Comparison of ENCODE assay signal across 8 cellular contexts in the genomic region with DNA sequence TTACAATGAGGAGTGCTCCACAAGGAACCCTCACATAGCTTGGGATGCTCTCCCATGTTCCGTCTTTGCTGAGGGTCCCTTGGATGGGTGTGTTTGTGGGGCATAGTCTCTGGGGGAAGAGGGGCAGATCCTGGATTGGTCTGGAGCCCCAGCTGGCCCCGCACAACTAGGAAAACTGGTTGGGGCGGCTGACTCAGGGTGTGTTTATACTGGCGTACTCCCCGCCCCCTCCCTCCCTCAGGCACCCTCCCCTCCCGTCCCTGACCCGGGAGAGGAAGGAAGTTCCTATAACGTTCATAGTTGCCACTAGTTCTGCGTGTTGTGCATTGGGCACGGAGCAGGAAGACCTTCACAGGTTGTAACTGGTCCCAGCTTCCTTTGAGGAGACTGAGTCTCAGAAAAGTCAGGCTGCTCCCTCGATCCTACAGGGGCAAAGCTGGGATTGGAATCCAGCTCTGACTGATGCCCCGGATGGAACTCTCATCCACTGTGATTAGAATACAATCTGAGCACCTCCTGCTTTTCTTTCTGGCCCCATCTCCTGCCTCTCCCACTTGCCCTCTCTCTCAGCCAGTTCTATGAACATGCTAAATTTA. TPM values are rescaled to one million over a fixed set of nuclear protein-coding genes. Genes with fewer than 3 reads are reported as not detected.
DNase-seq lines count a peak whose midpoint lies in the region; ATAC-seq and TF ChIP-seq lines count a peak whose summit lies in the region.

No MANE protein-coding gene starts in this region.

- no peak overlapping the region for H3K9ac ChIP-seq in Karpas-422 (ENCODE audit: low read length)

- peaks cover 14 to 22% of the 10 kb centered on the region in 2 donors for H3K4me1 ChIP-seq in adrenal gland (replicated peaks in 1 of 2)
- H3K4me1 ChIP-seq in hepatocyte (ENCODE audit: insufficient read depth), result peaks cover 26% of the 10 kb centered on the region
- peaks cover 3% of the 10 kb centered on the region for H3K4me1 ChIP-seq in Karpas-422 (ENCODE audit: low read length)

- H3K36me3 ChIP-seq in adrenal gland (replicated peaks in 1 of 2) (no peaks in the 10 kb centered on the region), hepatocyte (replicated peaks; ENCODE audit: insufficient read depth, low read depth) (no peaks in the 10 kb centered on the region), Karpas-422 (ENCODE audit: insufficient read depth, low read length) (no peaks in the 10 kb centered on the region; the same call in 1 of the 2 replicates)

- H3K27me3 ChIP-seq in adrenal gland, result no peaks in the 10 kb centered on the region
- H3K27me3 ChIP-seq in hepatocyte, result no peaks in the 10 kb centered on the region
- no peaks in the 10 kb centered on the region for H3K27me3 ChIP-seq in Karpas-422 (ENCODE audit: low read length)

- H3K9me3 ChIP-seq in adrenal gland (replicated peaks in 1 of 3) (no peaks in the 10 kb centered on the region), hepatocyte (ENCODE audit: low read depth) (no peaks in the 10 kb centered on the region), Karpas-422 (ENCODE audit: low read length) (no peaks in the 10 kb centered on the region)

- H3K4me2 ChIP-seq in hepatocyte, result peak overlapping the region; percentile 62
- H3K4me2 ChIP-seq in Karpas-422 (ENCODE audit: low read depth, low read length, poor library complexity, severe bottlenecking), result no peak overlapping the region

- peak; percentile 29 to 30 for DNase-seq in activated CD4-positive, alpha-beta T cell treated with anti-CD3 and anti-CD28 coated beads for 4 hours
- no peak for DNase-seq in activated CD4-positive, alpha-beta T cell treated with anti-CD3 and anti-CD28 coated beads for 1 hour
- DNase-seq in NCI-H526 treated with DMSO at 0.1 percent for 48 hours (lab: John Stamatoyannopoulos, UW) (peak; percentile 37), adrenal gland (peak; percentile 73 to 84 (median 80)), hepatocyte (ENCODE audit: low spot score) (peak; percentile 92), Karpas-422 (no peak)

- ATAC-seq in GM19452 (IDR thresholded peaks at IDR 0.05; ENCODE audit: unreplicated experiment), result no peak

- TF ChIP-seq CTCF in adrenal gland (IDR thresholded peaks at IDR 0.05) (no peak), hepatocyte (IDR thresholded peaks at IDR 0.05; ENCODE audit: poor library complexity) (no peak)

- no peak overlapping the region for H2AFZ ChIP-seq in hepatocyte
- H2AFZ ChIP-seq in Karpas-422 (ENCODE audit: low read length), result no peak overlapping the region

- no peaks in the 10 kb centered on the region for H4K20me1 ChIP-seq in hepatocyte (ENCODE audit: insufficient read depth, poor library complexity, severe bottlenecking)
- H4K20me1 ChIP-seq in Karpas-422 (ENCODE audit: insufficient read depth, low read depth, low read length), result no peaks in the 10 kb centered on the region

- peak in 1 of 2 donors; percentile 58 for TF ChIP-seq POLR2A in adrenal gland (IDR thresholded peaks at IDR 0.05)

- H3K9me2 ChIP-seq in hepatocyte (replicated peaks; ENCODE audit: insufficient read depth), result no peaks in the 10 kb centered on the region
- H3K9me2 ChIP-seq in Karpas-422 (replicated peaks; ENCODE audit: insufficient read depth, low read length), result no peaks in the 10 kb centered on the region

- H3K27ac ChIP-seq in adrenal gland, result peak overlapping the region in 4 of 5 donors; percentile 76 to 93 (median 82)
- H3K27ac ChIP-seq in hepatocyte, result peak overlapping the region; percentile 62
- H3K27ac ChIP-seq in skin epidermis, result peak overlapping the region in 20 of 21 experiments; percentile 45 to 86 (median 76)
- no peak overlapping the region for H3K27ac ChIP-seq in Karpas-422 (ENCODE audit: low read length)

- H3K4me3 ChIP-seq in adrenal gland (peak overlapping the region in 1 of 4 donors; percentile 18), hepatocyte (no peak overlapping the region), skin epidermis (peak overlapping the region in 4 of 7 experiments; percentile 4 to 11 (median 6)), Karpas-422 (ENCODE audit: low read length) (no peak overlapping the region)

- H3K79me2 ChIP-seq in hepatocyte, result no peaks in the 10 kb centered on the region
- no peaks in the 10 kb centered on the region for H3K79me2 ChIP-seq in Karpas-422 (ENCODE audit: low read length)

- intact Hi-C loops in adrenal gland (cut with DNase I), result no loop called here

- WGBS in adrenal gland, 4 donors, result 0 to 3% (median 3%) methylated on average over 4 to 12 of the region's 12 CpGs
- 3% methylated on average over 11 of the region's 12 CpGs for WGBS in hepatocyte (ENCODE audit: low lambda C conversion rate, missing lambda C conversion rate)

RNA-seq across cellular contexts. Expression of a gene that starts 11.0 kb away (rescaled TPM):
- total RNA-seq in adrenal gland (10 to 100 TPM; 10.9 to 47.6 (median 18.6) TPM), hepatocyte (34.5 and 38.0 TPM in 2 replicates)
- polyA plus RNA-seq in adrenal gland (100 to 1,000 TPM in 1 of 3 donors, 10 to 100 TPM in 1, under 1 TPM in 1; 0.46 to 168 (median 64.5) TPM), hepatocyte (39.7 and 46.5 TPM in 2 replicates)
- 0.48 and 2.3 TPM in 2 replicates for total RNA-seq in Karpas-422 (2014; rRNA removed; shearing (Covaris generic); ENCODE audit: low replicate concordance)

RNA-seq across cellular contexts. Expression of a gene that starts 55.8 kb away (rescaled TPM):
- total RNA-seq in adrenal gland, result 100 to 1,000 TPM in 7 of 8 donors, 10 to 100 TPM in 1; 71.3 to 248 (median 142) TPM
- 100 to 1,000 TPM in 2 of 3 donors, 10 to 100 TPM in 1; 96.4 to 159 (median 103) TPM for polyA plus RNA-seq in adrenal gland
- total RNA-seq in hepatocyte, result 72.3 and 72.4 TPM in 2 replicates
- 55.3 and 60.9 TPM in 2 replicates for polyA plus RNA-seq in hepatocyte
- total RNA-seq in Karpas-422 (2014; rRNA removed; shearing (Covaris generic); ENCODE audit: low replicate concordance), result 62.7 and 98.6 TPM in 2 replicates

RNA-seq across cellular contexts. Expression of a gene that starts 56.5 kb away (rescaled TPM):
- total RNA-seq in adrenal gland (100 to 1,000 TPM in 4 of 8 donors, 10 to 100 TPM in 4; 73.8 to 144 (median 103) TPM), hepatocyte (39.3 and 40.4 TPM in 2 replicates)
- polyA plus RNA-seq in adrenal gland (10 to 100 TPM; 31.1 to 52.0 (median 31.8) TPM), hepatocyte (59.4 and 64.6 TPM in 2 replicates)
- not detected in 2 replicates for total RNA-seq in Karpas-422 (2014; rRNA removed; shearing (Covaris generic); ENCODE audit: low replicate concordance)

Comparison
In these comparisons a context has a peak if more than half of its experiments do, and no peak if none do; other contexts are left out.
1. DNase-seq: peak in activated CD4-positive, alpha-beta T cell treated with anti-CD3 and anti-CD28 coated beads for 4 hours (2 of 2), NCI-H526 treated with DMSO at 0.1 percent for 48 hours (single experiment), adrenal gland (7 of 7) and hepatocyte (single experiment); none in activated CD4-positive, alpha-beta T cell treated with anti-CD3 and anti-CD28 coated beads for 1 hour (single experiment) and Karpas-422 (single experiment).
2. H3K4me3 ChIP-seq: peak in skin epidermis (4 of 7); none in hepatocyte (single experiment) and Karpas-422 (single experiment).
3. RNA of a gene that starts 56.5 kb away (total RNA-seq): 73.8 to 144 TPM in adrenal gland and 39.3 to 40.4 TPM in hepatocyte; not detected in Karpas-422; every median in the first group is over 10 times any median in the second.